1 cellular context compared by ENCODE assay signal in genomic region chr10:8229153-8229552, GRCh38.
TF ChIP-seq lines count a peak whose summit lies in the region.

No MANE protein-coding gene starts in this region.

TF ChIP-seq in H1, 55 proteins besides CTCF, POLR2A, EP300 and RAD21:
- TF ChIP-seq ATF2 (IDR thresholded peaks at IDR 0.05; ENCODE audit: low read length) (no peak), CHD2 (IDR thresholded peaks at IDR 0.05; ENCODE audit: low read length) (no peak), MAFK (IDR thresholded peaks at IDR 0.05; ENCODE audit: low read depth, low read length) (no peak), HDAC6 (IDR thresholded peaks at IDR 0.05; ENCODE audit: low read depth, low read length) (no peak)
TF ChIP-seq in H1: peak in this region for 0.
